2 cellular contexts compared by ENCODE assay signal in genomic region chr7:153005750-153006149, GRCh38.
TF ChIP-seq lines count a peak whose summit lies in the region.

No MANE protein-coding gene starts in this region.

TF ChIP-seq in HEK293T, 16 proteins besides CTCF, POLR2A, EP300 and RAD21:
- TF ChIP-seq SP1 (IDR thresholded peaks at IDR 0.05) = no peak
- TF ChIP-seq L3MBTL2 (conservative IDR thresholded peaks at IDR 0.05) = 0 out of 2 replicates have a peak, but pooled peaks have one; percentile 25

TF ChIP-seq in H1, 55 proteins besides CTCF, POLR2A, EP300 and RAD21:
- no peak for TF ChIP-seq RNF2 (IDR thresholded peaks at IDR 0.05; ENCODE audit: borderline replicate concordance, low read depth, low read length, missing control alignments, poor library complexity, severe bottlenecking)
- TF ChIP-seq E2F6 (IDR thresholded peaks at IDR 0.05) = peak; percentile 71
- TF ChIP-seq MAX (IDR thresholded peaks at IDR 0.05) = peak; percentile 56; the same call in 1 of the 2 replicates
